Comparison of ENCODE assay signal across 22 cellular contexts in the genomic region with DNA sequence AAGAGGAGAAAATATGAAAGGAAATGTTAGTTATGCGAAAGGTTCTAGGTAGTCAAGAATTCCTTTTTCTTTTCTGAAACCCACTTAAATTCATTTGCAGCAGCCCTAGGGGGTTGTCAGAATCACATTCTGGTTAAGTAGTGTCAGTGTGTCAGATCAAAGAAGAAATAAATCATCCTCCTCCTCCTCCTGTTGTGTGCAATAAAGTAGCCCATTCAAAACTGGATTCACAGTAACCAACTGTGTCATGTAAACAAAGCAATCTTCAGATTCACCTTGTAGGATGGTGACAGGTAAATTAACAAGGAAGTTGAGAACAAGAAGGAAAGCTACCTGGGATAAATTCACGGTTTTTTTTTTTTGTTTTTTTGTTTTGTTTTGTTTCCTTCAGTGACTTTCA.
"Had no signal": no experiment of that assay in that cellular context is flagged by ENCODE, and none has a peak within 500 bp of the region (broad histone marks: within the 10 kb centered on the region; RNA-seq: fewer than 3 reads in every experiment).

No MANE protein-coding gene starts in this region.

- DNase-seq: Kasumi-1, MM.1S, NCI-H1092 treated with DMSO at 0.1 percent for 48 hours, NCI-H1436 treated with DMSO at 0.1 percent for 48 hours, NCI-H1694, NCI-H187 treated with DMSO at 0.1 percent for 48 hours, NCI-H2029 treated with DMSO at 0.1 percent for 48 hours, NCI-H2171, NCI-H226, NCI-H446, NCI-H510A, NCI-H524 treated with DMSO at 0.1 percent for 48 hours, NCI-H69, NCI-H774, Right ventricle myocardium superior, RPMI8226, SIG-M5 had no signal

- ATAC-seq: K562 had no signal

- H3K4me1 Mint-ChIP-seq: IgD-negative memory B cell had no signal

- H3K9ac ChIP-seq: KMS-11 had no signal

- H3K4me3 Mint-ChIP-seq: IgD-negative memory B cell had no signal

- H3K27ac Mint-ChIP-seq: IgD-negative memory B cell had no signal

- H3K27me3 Mint-ChIP-seq: IgD-negative memory B cell had no signal

- H3K36me3 ChIP-seq: SJSA1 had no signal

- H3K4me1 ChIP-seq: SJSA1 had no signal

- H3K27ac ChIP-seq: KMS-11, SJSA1, SK-N-MC had no signal

- H3K9me3 ChIP-seq: SJSA1 had no signal

- H3K27me3 ChIP-seq: SJSA1 had no signal

- H3K4me3 ChIP-seq: K562, SJSA1, SK-N-MC had no signal

- H3K4me2 ChIP-seq: KMS-11 had no signal
